In genomic region chr2:175180701-175181103, GRCh38 we compare ENCODE assay signal across 8 cellular contexts. TPM values are rescaled to one million over a fixed set of nuclear protein-coding genes. Genes with fewer than 3 reads are reported as not detected.
DNase-seq lines count a peak whose midpoint lies in the region; ATAC-seq, FAIRE-seq and TF ChIP-seq lines count a peak whose summit lies in the region.

No MANE protein-coding gene starts in this region.

- DNase-seq in Daoy (ENCODE audit: low read depth) (peak; percentile 51), T-helper 17 cell (peak; percentile 7 to 27 (median 17)), breast epithelium (ENCODE audit: low spot score in 2 of 2) (peak in 1 of 2 donors; percentile 27), keratinocyte (ENCODE audit: low read depth, low spot score) (no peak), OCI-M2 (lab: John Stamatoyannopoulos, UW; ENCODE audit: unreplicated experiment) (no peak)
- peak; percentile 33 to 44 for DNase-seq in stimulated activated CD4-positive, alpha-beta T cell treated with anti-CD3 and anti-CD28 coated beads, Interleukin-15, amount 100 ng/mL, for 48 hours (ENCODE audit: low read depth in 2 of 2)

- peak overlapping the region; percentile 96 for H3K4me3 Mint-ChIP-seq in T-helper 17 cell

- H3K9ac ChIP-seq in HUES64 (ENCODE audit: low read depth, low read length) (peak overlapping the region; percentile 83), keratinocyte (ENCODE audit: control insufficient read depth, extremely low read depth, insufficient read depth, low read length) (peak overlapping the region; percentile 96)

- H3K4me1 Mint-ChIP-seq in T-helper 17 cell: peaks cover 18% of the 10 kb centered on the region

- intact Hi-C loops in breast epithelium (cut with DNase I; ENCODE audit: low total_unique reads): no loop called here

- peaks cover 3% of the 10 kb centered on the region for H4K20me1 ChIP-seq in keratinocyte (ENCODE audit: control insufficient read depth, extremely low read depth, insufficient read depth, low read length)

- H3K9me1 ChIP-seq in keratinocyte (ENCODE audit: control insufficient read depth, extremely low read depth, insufficient read depth, low read length): no peaks in the 10 kb centered on the region

- peak overlapping the region; percentile 90 for H2AFZ ChIP-seq in keratinocyte (ENCODE audit: control insufficient read depth, low read length)

- peaks cover 2% of the 10 kb centered on the region for H3K36me3 Mint-ChIP-seq in T-helper 17 cell (ENCODE audit: low read depth)

- H3K4me1 ChIP-seq in HUES64 (ENCODE audit: insufficient read depth, low read length) (peaks cover 6% of the 10 kb centered on the region; the same call in 1 of the 2 replicates), breast epithelium (peaks cover 0 to 7% of the 10 kb centered on the region in 2 donors), keratinocyte (ENCODE audit: control insufficient read depth, extremely low read depth, insufficient read depth, low read length) (peaks cover 7% of the 10 kb centered on the region)

- peaks cover 46% of the 10 kb centered on the region for H3K36me3 ChIP-seq in HUES64 (ENCODE audit: insufficient read depth, low read length)
- H3K36me3 ChIP-seq in breast epithelium: no peaks in the 10 kb centered on the region
- peaks cover 11 to 18% of the 10 kb centered on the region in 2 experiments for H3K36me3 ChIP-seq in keratinocyte (ENCODE audit: control insufficient read depth in 2 of 2, extremely low read depth in 1 of 2, insufficient read depth in 2 of 2, low read length in 2 of 2)

- peak overlapping the region; percentile 86 for H3K4me3 ChIP-seq in HUES64 (ENCODE audit: low read length)
- peak overlapping the region; percentile 66 to 89 (median 81) for H3K4me3 ChIP-seq in breast epithelium
- peak overlapping the region; percentile 94 to 96 (median 95) for H3K4me3 ChIP-seq in keratinocyte (ENCODE audit: control insufficient read depth in 2 of 3, extremely low read depth in 1 of 3, insufficient read depth in 2 of 3, low read depth in 1 of 3, low read length in 3 of 3)

- H3K27ac ChIP-seq in HUES64 (ENCODE audit: low read depth, low read length) (peak overlapping the region; percentile 63), breast epithelium (peak overlapping the region; percentile 90 to 92), keratinocyte (ENCODE audit: control insufficient read depth, insufficient read depth, low read length) (peak overlapping the region; percentile 89)

- H3K27ac Mint-ChIP-seq in T-helper 17 cell: peak overlapping the region; percentile 53

- dilution Hi-C loops in keratinocyte (cut with MboI; ENCODE audit: extremely low pct_ligation_motif_present, low sequenced_read_pairs): no loop called here

- WGBS in HUES64: 6% methylated on average over 10 of the region's 10 CpGs

- no peaks in the 10 kb centered on the region for H3K27me3 Mint-ChIP-seq in T-helper 17 cell

- peaks cover 34% of the 10 kb centered on the region for H3K79me2 ChIP-seq in keratinocyte (ENCODE audit: control insufficient read depth, insufficient read depth, low read length)

- FAIRE-seq in keratinocyte (lab: Jason Lieb, UNC): no peak

- TF ChIP-seq POLR2A in breast epithelium (IDR thresholded peaks at IDR 0.05): no peak

- ATAC-seq in GM21381 (IDR thresholded peaks at IDR 0.05; ENCODE audit: unreplicated experiment): peak; percentile 43
- ATAC-seq in T-helper 17 cell: peak; percentile 62

- TF ChIP-seq CTCF in breast epithelium (IDR thresholded peaks at IDR 0.05): no peak
- peak in 1 of 3 experiments; percentile 20 for TF ChIP-seq CTCF in keratinocyte (optimal IDR thresholded peaks at IDR 0.05 in 1 of 3, IDR thresholded peaks at IDR 0.05 in 1 of 3, conservative IDR thresholded peaks at IDR 0.05 in 1 of 3; ENCODE audit: extremely low read depth in 1 of 3, insufficient read depth in 2 of 3, low read length in 3 of 3)

- H3K27me3 ChIP-seq in HUES64 (ENCODE audit: insufficient read depth, low read length): no peaks in the 10 kb centered on the region
- no peaks in the 10 kb centered on the region for H3K27me3 ChIP-seq in breast epithelium
- no peaks in the 10 kb centered on the region for H3K27me3 ChIP-seq in keratinocyte (ENCODE audit: control insufficient read depth, extremely low read depth, insufficient read depth, low read length)

- H3K4me2 ChIP-seq in keratinocyte (ENCODE audit: control insufficient read depth, extremely low read depth, insufficient read depth, low read depth, low read length): peak overlapping the region; percentile 93

- H3K9me3 ChIP-seq in HUES64 (ENCODE audit: insufficient read depth, low read depth, low read length) (no peaks in the 10 kb centered on the region), T-helper 17 cell (ENCODE audit: control insufficient read depth, low read length, poor library complexity, severe bottlenecking) (no peaks in the 10 kb centered on the region), breast epithelium (no peaks in the 10 kb centered on the region), keratinocyte (ENCODE audit: control insufficient read depth, low read depth, low read length) (no peaks in the 10 kb centered on the region)

RNA-seq across cellular contexts. Expression of gene ATP5MC3, which starts 0.8 kb away (rescaled TPM):
- 308 and 310 TPM in 2 replicates for total RNA-seq in Daoy (2014; rRNA removed; shearing (Covaris generic))
- polyA plus RNA-seq in HUES64 (2013, experiment 1 of 2): 321 TPM
- 335 TPM for polyA plus RNA-seq in HUES64 (2013, experiment 2 of 2)
- total RNA-seq in T-helper 17 cell: 10 to 100 TPM; 80.1 to 89.2 TPM
- 100 to 1,000 TPM; 112 to 125 (median 122) TPM for total RNA-seq in breast epithelium
- 576 to 933 TPM (median 783 TPM) in 3 replicates for polyA plus RNA-seq in keratinocyte
- polyA plus RNA-seq in keratinocyte (2011; ENCODE audit: low read depth): 71.8 TPM
- polyA plus RNA-seq in keratinocyte (2011; cell fraction: cytosol; rRNA removed): 557 and 765 TPM in 2 replicates
- 306 and 434 TPM in 2 replicates for polyA plus RNA-seq in keratinocyte (2011; cell fraction: nucleus; rRNA removed)
- polyA plus RNA-seq in keratinocyte (2012; ENCODE audit: low replicate concordance): 274 and 440 TPM in 2 replicates
- 109 to 258 TPM (median 247 TPM) in 3 replicates for polyA minus RNA-seq in keratinocyte
- polyA minus RNA-seq in keratinocyte (2011; cell fraction: cytosol; rRNA and poly(A)+ RNA removed): 260 TPM
- polyA minus RNA-seq in keratinocyte (2011; cell fraction: nucleus; rRNA and poly(A)+ RNA removed): 43.2 and 61.7 TPM in 2 replicates

RNA-seq across cellular contexts. Expression of gene ATF2, which starts 12.7 kb away (rescaled TPM):
- 22.5 and 44.6 TPM in 2 replicates for total RNA-seq in Daoy (2014; rRNA removed; shearing (Covaris generic))
- polyA plus RNA-seq in HUES64 (2013, experiment 1 of 2): 29.2 TPM
- polyA plus RNA-seq in HUES64 (2013, experiment 2 of 2): 31.4 TPM
- total RNA-seq in T-helper 17 cell: 10 to 100 TPM; 52.2 to 54.0 TPM
- 10 to 100 TPM; 57.0 to 71.7 (median 61.0) TPM for total RNA-seq in breast epithelium
- polyA plus RNA-seq in keratinocyte: 31.6 to 42.7 TPM (median 39.9 TPM) in 3 replicates
- 12.0 TPM for polyA plus RNA-seq in keratinocyte (2011; ENCODE audit: low read depth)
- polyA plus RNA-seq in keratinocyte (2011; cell fraction: cytosol; rRNA removed): 24.8 and 47.9 TPM in 2 replicates
- polyA plus RNA-seq in keratinocyte (2011; cell fraction: nucleus; rRNA removed): 30.5 and 31.3 TPM in 2 replicates
- 8.9 and 14.7 TPM in 2 replicates for polyA plus RNA-seq in keratinocyte (2012; ENCODE audit: low replicate concordance)
- polyA minus RNA-seq in keratinocyte: 32.2 to 81.5 TPM (median 70.1 TPM) in 3 replicates
- 28.6 TPM for polyA minus RNA-seq in keratinocyte (2011; cell fraction: cytosol; rRNA and poly(A)+ RNA removed)
- polyA minus RNA-seq in keratinocyte (2011; cell fraction: nucleus; rRNA and poly(A)+ RNA removed): 44.2 and 78.7 TPM in 2 replicates

Comparison
In these comparisons a context has a peak if more than half of its experiments do, and no peak if none do; other contexts are left out.
1. DNase-seq: peak in Daoy (single experiment), T-helper 17 cell (3 of 3) and stimulated activated CD4-positive, alpha-beta T cell treated with anti-CD3 and anti-CD28 coated beads, Interleukin-15, amount 100 ng/mL, for 48 hours (2 of 2); none in keratinocyte (single experiment) and OCI-M2 (single experiment).
2. Peak in every context shown above with its lines, with median percentiles within 50 percentile points of each other: H3K27ac ChIP-seq and H3K4me3 ChIP-seq.